15 cellular contexts compared by ENCODE assay signal in the genomic region with DNA sequence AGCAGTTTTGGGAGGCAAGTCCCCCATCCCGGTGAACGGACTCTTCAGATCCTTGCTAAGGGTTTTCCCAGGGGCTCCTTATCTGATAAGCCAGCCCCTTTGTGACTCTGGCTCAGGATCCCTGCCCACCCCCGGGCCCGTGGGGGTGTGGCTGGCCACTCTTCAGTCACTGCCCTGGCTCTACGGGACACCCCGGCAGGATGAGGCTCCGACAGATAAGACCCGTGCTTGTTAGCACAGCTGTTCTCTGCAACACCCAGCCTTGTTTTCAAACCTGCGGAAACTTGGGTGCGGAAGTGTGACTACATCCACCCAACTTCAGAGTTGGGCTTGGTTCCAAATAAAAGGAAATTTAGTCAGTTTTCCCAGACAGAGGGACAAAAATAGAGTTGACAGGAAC.
DNase-seq lines count a peak whose midpoint lies in the region; ATAC-seq, FAIRE-seq and TF ChIP-seq lines count a peak whose summit lies in the region.
"Had no signal": no experiment of that assay in that cellular context is flagged by ENCODE, and none has a peak within 500 bp of the region (broad histone marks: within the 10 kb centered on the region; RNA-seq: fewer than 3 reads in every experiment).

No MANE protein-coding gene starts in this region.

- H3K4ac ChIP-seq in trophoblast cell (ENCODE audit: low read depth, low read length): no peak overlapping the region

- peak overlapping the region; percentile 45 for H4K91ac ChIP-seq in trophoblast cell (ENCODE audit: low read depth, low read length)

- no peaks in the 10 kb centered on the region for H3K9me2 ChIP-seq in PC-9 (ENCODE audit: insufficient read depth)

- H3K4me2 ChIP-seq in trophoblast cell (ENCODE audit: low read length): no peak overlapping the region
- H3K4me2 ChIP-seq in PC-9: no peak overlapping the region

- no peaks in the 10 kb centered on the region for H3K27me3 ChIP-seq in Caco-2 (replicated peaks; ENCODE audit: control insufficient read depth, insufficient read depth, low read length)
- no peaks in the 10 kb centered on the region for H3K27me3 ChIP-seq in bronchial epithelial cell (ENCODE audit: control insufficient read depth, insufficient read depth, low read length)
- H3K27me3 ChIP-seq in left ventricle myocardium inferior (ENCODE audit: low read depth): no peaks in the 10 kb centered on the region
- no peaks in the 10 kb centered on the region for H3K27me3 ChIP-seq in trophoblast cell (ENCODE audit: insufficient read depth, low read length)
- no peaks in the 10 kb centered on the region for H3K27me3 ChIP-seq in PC-9 (ENCODE audit: insufficient read depth, low read depth)
- H3K27me3 ChIP-seq: ascending aorta, ovary had no signal

- H4K8ac ChIP-seq in trophoblast cell (ENCODE audit: low read depth, low read length): no peak overlapping the region

- H3K9me3 ChIP-seq in Caco-2 (no peaks in the 10 kb centered on the region), left ventricle myocardium inferior (replicated peaks) (no peaks in the 10 kb centered on the region), trophoblast cell (ENCODE audit: insufficient read depth, low read depth, low read length) (peaks cover 2% of the 10 kb centered on the region), PC-9 (ENCODE audit: insufficient read depth, low read depth) (no peaks in the 10 kb centered on the region)
- H3K9me3 ChIP-seq: ascending aorta, ovary had no signal

- H3K36me3 Mint-ChIP-seq in Caco-2 (ENCODE audit: insufficient read depth, unreplicated experiment): peaks cover 25% of the 10 kb centered on the region
- H3K36me3 Mint-ChIP-seq: CD4-positive, alpha-beta memory T cell had no signal

- no peak overlapping the region for H4K12ac ChIP-seq in trophoblast cell (ENCODE audit: low read depth, low read length)

- H3K27ac Mint-ChIP-seq in Caco-2 (ENCODE audit: unreplicated experiment): peak overlapping the region; percentile 90
- H3K27ac Mint-ChIP-seq: CD4-positive, alpha-beta memory T cell had no signal

- TF ChIP-seq CTCF in Caco-2 (IDR thresholded peaks at IDR 0.05; ENCODE audit: insufficient read depth in 1 of 2, low read depth in 1 of 2, low read length in 1 of 2, severe bottlenecking in 1 of 2, unreplicated experiment in 1 of 2) (no peak), bronchial epithelial cell (IDR thresholded peaks at IDR 0.05; ENCODE audit: insufficient read depth, low read length, severe bottlenecking) (no peak), left ventricle myocardium inferior (IDR thresholded peaks at IDR 0.05; ENCODE audit: borderline replicate concordance) (no peak), PC-9 (conservative IDR thresholded peaks at IDR 0.05) (no peak)

- H3K36me3 ChIP-seq in Caco-2 (ENCODE audit: control insufficient read depth, insufficient read depth, low read length) (no peaks in the 10 kb centered on the region), bronchial epithelial cell (ENCODE audit: control insufficient read depth, insufficient read depth, low read length) (no peaks in the 10 kb centered on the region), left ventricle myocardium inferior (no peaks in the 10 kb centered on the region), trophoblast cell (ENCODE audit: control insufficient read depth in 1 of 2, insufficient read depth in 2 of 2, low read length in 2 of 2) (no peaks in the 10 kb centered on the region), PC-9 (ENCODE audit: low read depth) (no peaks in the 10 kb centered on the region)
- H3K36me3 ChIP-seq: ascending aorta, ovary had no signal

- H2AFZ ChIP-seq in trophoblast cell (ENCODE audit: insufficient read depth, low read length, poor library complexity): no peak overlapping the region
- no peak overlapping the region for H2AFZ ChIP-seq in PC-9

- no peak overlapping the region for H2BK5ac ChIP-seq in trophoblast cell (ENCODE audit: low read depth, low read length, poor library complexity)

- peak overlapping the region; percentile 85 for H3K27ac ChIP-seq in left ventricle myocardium inferior (replicated peaks)
- H3K27ac ChIP-seq in trophoblast cell (ENCODE audit: low read depth, low read length): no peak overlapping the region
- H3K27ac ChIP-seq in PC-9: no peak overlapping the region
- H3K27ac ChIP-seq: ascending aorta, ovary had no signal

- no CpG with 5 or more reads among the region's 10 CpGs for WGBS in trophoblast cell (ENCODE audit: extremely low coverage, insufficient coverage, insufficient read length)

- intact Hi-C loops in Caco-2 (cut with micrococcal nuclease; ENCODE audit: unreplicated experiment): no loop called here
- intact Hi-C loops in left ventricle myocardium inferior (cut with micrococcal nuclease): no loop called here
- intact Hi-C loops in PC-9 (cut with micrococcal nuclease; ENCODE audit: unreplicated experiment): no loop called here

- peak overlapping the region; percentile 64 for H2BK120ac ChIP-seq in trophoblast cell (ENCODE audit: insufficient read depth, low read length, poor library complexity)

- H3K4me1 Mint-ChIP-seq in Caco-2 (ENCODE audit: low read depth, unreplicated experiment): peaks cover 64% of the 10 kb centered on the region

- peaks cover 26% of the 10 kb centered on the region for H3K79me1 ChIP-seq in trophoblast cell (ENCODE audit: low read length)

- H2BK12ac ChIP-seq in trophoblast cell (ENCODE audit: low read length): peak overlapping the region; percentile 78

- CTCF ChIA-PET in Caco-2 (lab: Charles Lee) (no interaction called here), PC-9 (lab: Charles Lee) (no interaction called here)

- peak; percentile 84 to 91 for DNase-seq in Caco-2
- peak; percentile 31 for DNase-seq in bronchial epithelial cell (ENCODE audit: low read depth)
- peak; percentile 68 for DNase-seq in left ventricle myocardium inferior
- DNase-seq in trophoblast cell: no peak
- DNase-seq in PC-9: no peak
- DNase-seq: activated CD4-positive, alpha-beta T cell treated with anti-CD3 and anti-CD28 coated beads, Interleukin-2, amount 50 U/mL, for 4 hours; CD4-positive, alpha-beta memory T cell; effector CD4-positive, alpha-beta T cell; NCI-H187 had no signal

- no peak overlapping the region for H3K9ac ChIP-seq in trophoblast cell (ENCODE audit: low read length)

- no peak overlapping the region for H3K18ac ChIP-seq in trophoblast cell (ENCODE audit: low read length)

- no peak for FAIRE-seq in bronchial epithelial cell (lab: Jason Lieb, UNC)
- FAIRE-seq: GM12892 had no signal

- H3K4me1 ChIP-seq in Caco-2: peaks cover 95% of the 10 kb centered on the region
- H3K4me1 ChIP-seq in left ventricle myocardium inferior: peaks cover 100% of the 10 kb centered on the region
- peaks cover 26 to 42% of the 10 kb centered on the region in 2 experiments for H3K4me1 ChIP-seq in trophoblast cell (ENCODE audit: control insufficient read depth in 1 of 2, insufficient read depth in 2 of 2, low read length in 2 of 2)
- peaks cover 52% of the 10 kb centered on the region for H3K4me1 ChIP-seq in PC-9 (replicated peaks; ENCODE audit: insufficient read depth)
- H3K4me1 ChIP-seq: ascending aorta had no signal

- H4K20me1 ChIP-seq in PC-9 (ENCODE audit: insufficient read depth): no peaks in the 10 kb centered on the region

- no peaks in the 10 kb centered on the region for H3K27me3 Mint-ChIP-seq in Caco-2 (ENCODE audit: insufficient read depth, unreplicated experiment)

- H3K14ac ChIP-seq in trophoblast cell (ENCODE audit: low read length): peak overlapping the region; percentile 24

- H3K23ac ChIP-seq in trophoblast cell (ENCODE audit: low read length): no peak overlapping the region

- no peaks in the 10 kb centered on the region for H3K9me3 Mint-ChIP-seq in Caco-2 (ENCODE audit: unreplicated experiment)
- H3K9me3 Mint-ChIP-seq: CD4-positive, alpha-beta memory T cell had no signal

- BruUV-seq in Caco-2 (replicated peaks; lab: Mats Ljungman, UMichigan) (no TSS peak), PC-9 (replicated peaks; lab: Mats Ljungman, UMichigan) (no TSS peak)

- H2AK5ac ChIP-seq in trophoblast cell (ENCODE audit: low read length): no peak overlapping the region

- H3K4me3 ChIP-seq in Caco-2 (ENCODE audit: low read depth, low read length) (no peak overlapping the region), bronchial epithelial cell (ENCODE audit: low read depth, low read length) (no peak overlapping the region), left ventricle myocardium inferior (peak overlapping the region; percentile 26), trophoblast cell (ENCODE audit: low read depth, low read length) (no peak overlapping the region), PC-9 (no peak overlapping the region)
- H3K4me3 ChIP-seq: ascending aorta, ovary had no signal

- H3F3A ChIP-seq in PC-9 (ENCODE audit: insufficient read depth, low read depth): peaks cover 40% of the 10 kb centered on the region

- H3K79me2 ChIP-seq in trophoblast cell (ENCODE audit: control insufficient read depth, insufficient read depth, low read length, poor library complexity): no peaks in the 10 kb centered on the region
- H3K79me2 ChIP-seq in PC-9 (ENCODE audit: low read depth): no peaks in the 10 kb centered on the region

- ATAC-seq in GM18873 (IDR thresholded peaks at IDR 0.05; ENCODE audit: low FRiP score, unreplicated experiment) (no peak), GM18870 (IDR thresholded peaks at IDR 0.05; ENCODE audit: unreplicated experiment) (no peak), HG02642 (IDR thresholded peaks at IDR 0.05; ENCODE audit: poor library complexity, unreplicated experiment) (no peak)

- peak overlapping the region; percentile 37 for H3K4me3 Mint-ChIP-seq in Caco-2 (ENCODE audit: unreplicated experiment)
- H3K4me3 Mint-ChIP-seq: CD4-positive, alpha-beta memory T cell had no signal

- POLR2A ChIA-PET in Caco-2 (lab: Charles Lee): interaction anchor here (0.7 to 1.4 kb wide), 3 partner anchors 16 to 30 kb away, joined by 3 to 4 read pairs (median 3); no protein-coding TSS in a partner anchor
- POLR2A ChIA-PET in PC-9 (lab: Charles Lee; ENCODE audit: unreplicated experiment): no interaction called here

Comparison
In these comparisons a context has a peak if more than half of its experiments do, and no peak if none do; other contexts are left out.
1. DNase-seq: peak in Caco-2 (2 of 2), bronchial epithelial cell (single experiment) and left ventricle myocardium inferior (single experiment); none in trophoblast cell (0 of 2) and PC-9 (0 of 2).